In the genomic region with DNA sequence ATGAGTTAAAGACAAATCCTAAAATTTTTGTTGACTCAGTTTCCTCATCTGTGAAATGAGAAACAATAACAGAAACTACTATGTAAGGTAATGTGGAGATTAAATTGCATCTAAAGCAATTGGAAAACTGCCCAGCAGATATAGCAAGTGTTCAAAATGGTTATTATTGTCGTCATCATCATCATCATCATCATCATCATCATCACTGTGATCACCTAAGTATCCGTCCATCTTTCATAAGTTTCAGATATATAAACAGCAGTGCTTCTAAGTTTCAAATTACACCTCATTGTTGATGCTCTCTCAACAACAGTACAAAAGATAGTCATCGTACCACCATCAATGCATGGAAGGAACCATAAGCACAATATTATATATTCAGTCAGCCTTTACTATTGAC, we compare ENCODE assay signal across 28 cellular contexts.
"Had no signal": no experiment of that assay in that cellular context is flagged by ENCODE, and none has a peak within 500 bp of the region (broad histone marks: within the 10 kb centered on the region; RNA-seq: fewer than 3 reads in every experiment).

No MANE protein-coding gene starts in this region.

- DNase-seq: colonic mucosa; cortex of kidney; dermis blood vessel endothelial cell; dorsolateral prefrontal cortex; effector CD4-positive, alpha-beta T cell; effector CD8-positive, alpha-beta T cell; effector memory CD4-positive, alpha-beta T cell; effector memory CD8-positive, alpha-beta T cell; endodermal cell; erythroblast; esophagus squamous epithelium; foreskin fibroblast; foreskin keratinocyte; foreskin melanocyte; gastrocnemius medialis; glutamatergic neuron; head of caudate nucleus; heart left ventricle; heart right ventricle had no signal

- H3K9me3 ChIP-seq: colonic mucosa, esophagus muscularis mucosa, esophagus squamous epithelium, gastrocnemius medialis, gastroesophageal sphincter, heart left ventricle, heart right ventricle had no signal

- H3K4me3 ChIP-seq: colonic mucosa, coronary artery, dorsolateral prefrontal cortex, esophagus muscularis mucosa, esophagus squamous epithelium, gastrocnemius medialis, gastroesophageal sphincter, heart left ventricle, heart right ventricle had no signal

- H3K27me3 ChIP-seq: colonic mucosa, dorsolateral prefrontal cortex, esophagus muscularis mucosa, esophagus squamous epithelium, foreskin keratinocyte, gastrocnemius medialis, gastroesophageal sphincter, heart left ventricle had no signal

- H3K4me1 ChIP-seq: colonic mucosa, esophagus muscularis mucosa, foreskin keratinocyte, gastrocnemius medialis, gastroesophageal sphincter had no signal

- H3K27ac ChIP-seq: colonic mucosa, coronary artery, dorsolateral prefrontal cortex, epithelial cell of prostate, esophagus muscularis mucosa, esophagus squamous epithelium, foreskin keratinocyte, gastrocnemius medialis, gastroesophageal sphincter, heart left ventricle, heart right ventricle had no signal

- FAIRE-seq: colon, endometrium, endothelial cell of umbilical vein, frontal cortex had no signal

- H3K36me3 ChIP-seq: colonic mucosa, esophagus muscularis mucosa, esophagus squamous epithelium, gastrocnemius medialis, gastroesophageal sphincter, heart left ventricle, heart right ventricle had no signal

- ATAC-seq: effector memory CD8-positive, alpha-beta T cell; esophagus mucosa; foreskin keratinocyte; gastrocnemius medialis; gastroesophageal sphincter; heart left ventricle; heart right ventricle had no signal
